In genomic region chr13:87820221-87820620, GRCh38 we compare ENCODE assay signal across 22 cellular contexts.
"Had no signal": no experiment of that assay in that cellular context is flagged by ENCODE, and none has a peak within 500 bp of the region (broad histone marks: within the 10 kb centered on the region; RNA-seq: fewer than 3 reads in every experiment).

No MANE protein-coding gene starts in this region.

- H3K36me3 ChIP-seq: colonic mucosa, gastrocnemius medialis, suprapubic skin had no signal

- H3K9me3 ChIP-seq: colonic mucosa, gastrocnemius medialis, suprapubic skin had no signal

- ATAC-seq: activated CD8-positive, alpha-beta T cell treated with anti-CD3 and anti-CD28 coated beads for 36 hours; activated T-helper 17 cell treated with anti-CD3 and anti-CD28 coated beads, Interleukin-2, amount 50 U/mL, for 72 hours; gastrocnemius medialis; left lobe of liver; stimulated activated naive CD8-positive, alpha-beta T cell treated with anti-CD3 and anti-CD28 coated beads, Interleukin-15, amount 100 ng/mL, for 72 hours had no signal

- H3K27ac ChIP-seq: colonic mucosa, epithelial cell of prostate, gastrocnemius medialis, suprapubic skin had no signal

- H3K4me3 ChIP-seq: colonic mucosa, gastrocnemius medialis, lung, suprapubic skin had no signal

- H3K4me1 ChIP-seq: colonic mucosa, gastrocnemius medialis, suprapubic skin had no signal

- FAIRE-seq: kidney had no signal

- DNase-seq: activated CD4-positive, alpha-beta T cell treated with anti-CD3 and anti-CD28 coated beads, Interleukin-2, amount 10 ng/mL, durations not matched to agents 24 days and 14 days; activated CD8-positive, alpha-beta T cell treated with anti-CD3 and anti-CD28 coated beads for 36 hours; activated naive CD4-positive, alpha-beta T cell; activated naive CD8-positive, alpha-beta T cell treated with anti-CD3 and anti-CD28 coated beads for 36 hours; activated T-cell treated with anti-CD3 and anti-CD28 coated beads, Interleukin-2, amount 50 U/mL, for 1 hour; amygdala; central memory CD4-positive, alpha-beta T cell; colonic mucosa; endodermal cell; gastrocnemius medialis; head of caudate nucleus; kidney; midbrain; nucleus accumbens; retina; stimulated activated naive CD8-positive, alpha-beta T cell treated with anti-CD3 and anti-CD28 coated beads, Interleukin-15, amount 100 ng/mL, for 72 hours; trophoblast cell had no signal

- H3K27me3 ChIP-seq: colonic mucosa, gastrocnemius medialis, suprapubic skin had no signal
